In genomic region chr2:223939438-223939837, GRCh38 we compare ENCODE assay signal across 8 cellular contexts. TPM values are rescaled to one million over a fixed set of nuclear protein-coding genes. Genes with fewer than 3 reads are reported as not detected.
DNase-seq lines count a peak whose midpoint lies in the region; ATAC-seq, FAIRE-seq and TF ChIP-seq lines count a peak whose summit lies in the region.
"Not testable (repeated sequence)": the region's sequence is repeated elsewhere in the genome, so short reads cannot be mapped to it uniquely, and the experiment has no call there.

No MANE protein-coding gene starts in this region.

- peak overlapping the region; percentile 81 for H3K27ac Mint-ChIP-seq in activated CD4-positive, alpha-beta memory T cell treated with anti-CD3 and anti-CD28 coated beads for 36 hours
- peak overlapping the region; percentile 34 for H3K27ac Mint-ChIP-seq in astrocyte (ENCODE audit: unreplicated experiment)
- H3K27ac Mint-ChIP-seq in stimulated activated effector memory CD8-positive, alpha-beta T cell treated with anti-CD3 and anti-CD28 coated beads, Interleukin-12 subunit alpha, Interleukin-12 subunit beta, amount 100 ng/mL, for 72 hours, result peak overlapping the region; percentile 50

- H3K27me3 ChIP-seq in astrocyte (ENCODE audit: insufficient read depth, low read length), result not testable (repeated sequence)

- peak; percentile 35 for ATAC-seq in GM21390 (IDR thresholded peaks at IDR 0.05; ENCODE audit: unreplicated experiment)
- peak; percentile 22 for ATAC-seq in HG02981 (IDR thresholded peaks at IDR 0.05; ENCODE audit: unreplicated experiment)
- ATAC-seq in stimulated activated effector memory CD8-positive, alpha-beta T cell treated with anti-CD3 and anti-CD28 coated beads, Interleukin-12 subunit alpha, Interleukin-12 subunit beta, amount 100 ng/mL, for 72 hours, result not testable (repeated sequence)

- H3K4me3 Mint-ChIP-seq in activated CD4-positive, alpha-beta memory T cell treated with anti-CD3 and anti-CD28 coated beads for 36 hours; astrocyte (ENCODE audit: unreplicated experiment); stimulated activated effector memory CD8-positive, alpha-beta T cell treated with anti-CD3 and anti-CD28 coated beads, Interleukin-12 subunit alpha, Interleukin-12 subunit beta, amount 100 ng/mL, for 72 hours: not testable (repeated sequence)

- peaks cover 38% of the 10 kb centered on the region for H3K36me3 Mint-ChIP-seq in activated CD4-positive, alpha-beta memory T cell treated with anti-CD3 and anti-CD28 coated beads for 36 hours
- H3K36me3 Mint-ChIP-seq in astrocyte (ENCODE audit: low read depth, unreplicated experiment), result not testable (repeated sequence)
- H3K36me3 Mint-ChIP-seq in stimulated activated effector memory CD8-positive, alpha-beta T cell treated with anti-CD3 and anti-CD28 coated beads, Interleukin-12 subunit alpha, Interleukin-12 subunit beta, amount 100 ng/mL, for 72 hours, result peaks cover 33% of the 10 kb centered on the region

- peak; percentile 39 for DNase-seq in ELR (ENCODE audit: low read depth)
- DNase-seq in M059J (ENCODE audit: low read depth), result peak; percentile 54
- DNase-seq in activated CD4-positive, alpha-beta memory T cell treated with anti-CD3 and anti-CD28 coated beads for 36 hours; stimulated activated effector memory CD8-positive, alpha-beta T cell treated with anti-CD3 and anti-CD28 coated beads, Interleukin-12 subunit alpha, Interleukin-12 subunit beta, amount 100 ng/mL, for 72 hours (ENCODE audit: low spot score in 2 of 2): not testable (repeated sequence)
- peak; percentile 42 for DNase-seq in astrocyte (ENCODE audit: low read depth)
- peak; percentile 73 for DNase-seq in fibroblast of the aortic adventitia (ENCODE audit: low read depth)

- not testable (repeated sequence) for H3K4me2 ChIP-seq in astrocyte (ENCODE audit: low read length)

- peaks cover 73% of the 10 kb centered on the region for H3K4me1 Mint-ChIP-seq in activated CD4-positive, alpha-beta memory T cell treated with anti-CD3 and anti-CD28 coated beads for 36 hours (ENCODE audit: low read depth)
- H3K4me1 Mint-ChIP-seq in astrocyte (ENCODE audit: low read depth, unreplicated experiment), result peaks cover 47% of the 10 kb centered on the region
- H3K4me1 Mint-ChIP-seq in stimulated activated effector memory CD8-positive, alpha-beta T cell treated with anti-CD3 and anti-CD28 coated beads, Interleukin-12 subunit alpha, Interleukin-12 subunit beta, amount 100 ng/mL, for 72 hours, result peaks cover 67% of the 10 kb centered on the region

- H3K9ac ChIP-seq in astrocyte (ENCODE audit: low read length), result not testable (repeated sequence)

- CTCF ChIA-PET in activated CD4-positive, alpha-beta memory T cell treated with anti-CD3 and anti-CD28 coated beads for 36 hours (lab: Charles Lee), result not testable (repeated sequence)

- not testable (repeated sequence) for H2AFZ ChIP-seq in astrocyte (ENCODE audit: low read depth, low read length)

- POLR2A ChIA-PET in activated CD4-positive, alpha-beta memory T cell treated with anti-CD3 and anti-CD28 coated beads for 36 hours (lab: Charles Lee), result not testable (repeated sequence)

- peaks cover 57% of the 10 kb centered on the region for H4K20me1 ChIP-seq in astrocyte (ENCODE audit: insufficient read depth, low read length)

- H3K9me3 ChIP-seq in astrocyte (ENCODE audit: insufficient read depth, low read depth, low read length), result not testable (repeated sequence)

- not testable (repeated sequence) for H3K27ac ChIP-seq in astrocyte (ENCODE audit: low read depth, low read length)

- peaks cover 21% of the 10 kb centered on the region for H3K9me3 Mint-ChIP-seq in activated CD4-positive, alpha-beta memory T cell treated with anti-CD3 and anti-CD28 coated beads for 36 hours
- H3K9me3 Mint-ChIP-seq in astrocyte (ENCODE audit: unreplicated experiment); stimulated activated effector memory CD8-positive, alpha-beta T cell treated with anti-CD3 and anti-CD28 coated beads, Interleukin-12 subunit alpha, Interleukin-12 subunit beta, amount 100 ng/mL, for 72 hours: not testable (repeated sequence)

- H3K4me3 ChIP-seq in astrocyte (ENCODE audit: insufficient read depth, low read depth, low read length); fibroblast of the aortic adventitia (ENCODE audit: low read depth, low read length): not testable (repeated sequence)

- not testable (repeated sequence) for FAIRE-seq in astrocyte (lab: Jason Lieb, UNC)

- intact Hi-C loops in activated CD4-positive, alpha-beta memory T cell treated with anti-CD3 and anti-CD28 coated beads for 36 hours (cut with micrococcal nuclease), result loop anchor here (5.0 kb wide), 2 partner anchors 102 to 242 kb away; partner anchors contain the start of gene AP1S3

- not testable (repeated sequence) for TF ChIP-seq CTCF in astrocyte (IDR thresholded peaks at IDR 0.05; ENCODE audit: insufficient read depth, low read depth, low read length); fibroblast of the aortic adventitia (IDR thresholded peaks at IDR 0.05; ENCODE audit: insufficient read depth, low read length)

- H3K79me2 ChIP-seq in astrocyte (ENCODE audit: insufficient read depth, low read length), result peaks cover 90% of the 10 kb centered on the region

- H3K36me3 ChIP-seq in astrocyte (ENCODE audit: insufficient read depth, low read length), result not testable (repeated sequence)

- H3K4me1 ChIP-seq in astrocyte (ENCODE audit: insufficient read depth, low read length), result peaks cover 33% of the 10 kb centered on the region

- H3K27me3 Mint-ChIP-seq in activated CD4-positive, alpha-beta memory T cell treated with anti-CD3 and anti-CD28 coated beads for 36 hours; astrocyte (ENCODE audit: low read depth, unreplicated experiment): not testable (repeated sequence)

RNA-seq across cellular contexts. Expression of gene WDFY1, which starts 5.7 kb away (rescaled TPM):
- 31.4 and 46.6 TPM in 2 replicates for total RNA-seq in M059J (2014; rRNA removed; shearing (Covaris generic))
- 10 to 100 TPM; 48.7 to 50.1 TPM for total RNA-seq in activated CD4-positive, alpha-beta memory T cell treated with anti-CD3 and anti-CD28 coated beads for 36 hours
- 52.5 and 52.6 TPM in 2 replicates for total RNA-seq in astrocyte
- total RNA-seq in fibroblast of the aortic adventitia (ENCODE audit: low replicate concordance), result 62.6 and 95.4 TPM in 2 replicates

RNA-seq across cellular contexts. Expression of gene MRPL44, which starts 17.8 kb away (rescaled TPM):
- 29.4 and 33.5 TPM in 2 replicates for total RNA-seq in M059J (2014; rRNA removed; shearing (Covaris generic))
- total RNA-seq in activated CD4-positive, alpha-beta memory T cell treated with anti-CD3 and anti-CD28 coated beads for 36 hours, result 10 to 100 TPM; 39.4 to 41.6 TPM
- total RNA-seq in astrocyte (32.6 and 33.3 TPM in 2 replicates), fibroblast of the aortic adventitia (ENCODE audit: low replicate concordance) (30.4 and 33.6 TPM in 2 replicates)
